In genomic region chr3:97721446-97721845, GRCh38 we compare ENCODE assay signal across 22 cellular contexts.
"Had no signal": no experiment of that assay in that cellular context is flagged by ENCODE, and none has a peak within 500 bp of the region (broad histone marks: within the 10 kb centered on the region; RNA-seq: fewer than 3 reads in every experiment).

No MANE protein-coding gene starts in this region.

- FAIRE-seq: bronchial epithelial cell had no signal

- H3K27ac ChIP-seq: Peyer's patch, RWPE1, SJSA1 had no signal

- H3K4me3 ChIP-seq: Peyer's patch, SJSA1 had no signal

- H3K9me3 ChIP-seq: Peyer's patch, SJSA1 had no signal

- H3K27me3 ChIP-seq: Peyer's patch, SJSA1 had no signal

- H3K4me3 Mint-ChIP-seq: activated CD8-positive, alpha-beta T cell treated with anti-CD3 and anti-CD28 coated beads, Interleukin-2, amount 10 ng/mL, durations not matched to agents 7 days and 5 days; T-helper 1 cell treated with Interleukin-12 subunit alpha and Interleukin-12 subunit beta and Interleukin-4 antibody, amounts not matched to agents 30 μg/mL and 1 μg/mL, for 36 hours; WTC11 had no signal

- H3K36me3 ChIP-seq: Peyer's patch, SJSA1 had no signal

- DNase-seq: activated CD4-positive, alpha-beta T cell treated with anti-CD3 and anti-CD28 coated beads for 48 hours; activated CD4-positive, alpha-beta T cell treated with anti-CD3 and anti-CD28 coated beads, Interleukin-2, amount 50 U/mL, for 4 hours; activated CD4-positive, CD25-positive, alpha-beta regulatory T cell treated with anti-CD3 and anti-CD28 coated beads, Interleukin-2, amount 50 U/mL, for 72 hours; activated CD8-positive, alpha-beta memory T cell treated with anti-CD3 and anti-CD28 coated beads, Interleukin-2, amount 50 U/mL, for 48 hours; activated CD8-positive, alpha-beta T cell treated with anti-CD3 and anti-CD28 coated beads, Interleukin-2, amount 10 ng/mL, durations not matched to agents 7 days and 5 days; activated naive CD4-positive, alpha-beta T cell treated with anti-CD3 and anti-CD28 coated beads, Interleukin-2, amount 50 U/mL, for 16 hours; activated T-cell treated with anti-CD3 and anti-CD28 coated beads, Interleukin-2, amount 50 U/mL, for 1 hour; aorta; central memory CD4-positive, alpha-beta T cell; MM.1S; NCI-H1105; NCI-H146; NCI-H187 treated with DMSO at 0.1 percent for 48 hours; NCI-H2081 treated with DMSO at 0.1 percent for 48 hours; NCI-H510A treated with DMSO at 0.1 percent for 48 hours; Peyer's patch; Right ventricle myocardium superior had no signal

- H3K9me3 Mint-ChIP-seq: T-helper 1 cell treated with Interleukin-12 subunit alpha and Interleukin-12 subunit beta and Interleukin-4 antibody, amounts not matched to agents 30 μg/mL and 1 μg/mL, for 36 hours had no signal

- ATAC-seq: activated CD8-positive, alpha-beta T cell treated with anti-CD3 and anti-CD28 coated beads, Interleukin-2, amount 10 ng/mL, durations not matched to agents 7 days and 5 days; WTC11 had no signal

- H3K27ac Mint-ChIP-seq: activated CD8-positive, alpha-beta T cell treated with anti-CD3 and anti-CD28 coated beads, Interleukin-2, amount 10 ng/mL, durations not matched to agents 7 days and 5 days; T-helper 1 cell treated with Interleukin-12 subunit alpha and Interleukin-12 subunit beta and Interleukin-4 antibody, amounts not matched to agents 30 μg/mL and 1 μg/mL, for 36 hours; WTC11 had no signal

- H3K4me1 ChIP-seq: Peyer's patch, SJSA1 had no signal

- H3K36me3 Mint-ChIP-seq: WTC11 had no signal
